4 cellular contexts compared by ENCODE assay signal in the genomic region with DNA sequence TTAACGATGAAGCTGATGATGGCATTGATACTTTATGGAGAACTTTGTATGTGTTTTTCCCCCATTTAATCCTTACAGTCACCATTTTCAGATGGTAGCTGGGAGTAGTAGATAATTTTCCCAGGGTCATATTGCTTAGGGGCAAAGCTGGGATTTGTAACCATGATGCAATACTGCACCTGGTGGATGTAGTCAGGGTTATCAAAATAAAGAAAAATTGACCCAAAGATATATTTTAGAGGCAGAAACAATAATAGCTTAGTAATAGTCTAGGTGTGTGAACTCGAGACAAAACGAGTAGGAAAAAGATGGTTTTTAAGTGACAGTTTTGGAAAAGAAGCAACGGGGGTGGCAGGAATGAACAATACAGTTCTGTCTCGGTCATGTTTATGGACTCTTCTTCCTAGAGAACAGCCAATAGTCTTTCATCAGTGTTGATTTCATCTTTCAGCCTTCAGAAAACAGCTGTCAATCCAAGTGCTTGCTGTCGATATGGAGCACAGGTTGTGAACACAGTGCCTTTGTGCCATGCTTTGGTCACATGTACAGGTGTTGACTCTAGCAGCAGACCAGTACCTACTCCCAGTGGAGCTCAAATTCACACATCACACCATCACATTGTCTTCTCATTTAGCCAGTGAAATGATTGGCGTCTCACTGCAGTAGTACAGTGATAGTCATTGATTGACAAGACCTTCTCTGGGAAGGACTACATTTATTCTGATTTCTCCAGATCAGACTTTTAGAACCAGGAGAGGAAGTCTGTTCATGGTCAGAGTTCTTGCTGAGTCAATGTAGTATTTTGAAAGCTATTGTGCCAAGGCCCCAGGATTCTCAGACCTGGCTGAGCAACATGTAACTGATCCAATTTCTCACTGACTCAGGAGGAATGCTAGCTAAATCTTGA.
TF ChIP-seq lines count a peak whose summit lies in the region.

No MANE protein-coding gene starts in this region.

TF ChIP-seq in A549, 52 proteins besides CTCF, POLR2A, EP300 and RAD21:
- no peak for TF ChIP-seq HOXB13 (CRISPR knock-in tag; IDR thresholded peaks at IDR 0.05; ENCODE audit: low read depth)
- TF ChIP-seq, protein P1, sequence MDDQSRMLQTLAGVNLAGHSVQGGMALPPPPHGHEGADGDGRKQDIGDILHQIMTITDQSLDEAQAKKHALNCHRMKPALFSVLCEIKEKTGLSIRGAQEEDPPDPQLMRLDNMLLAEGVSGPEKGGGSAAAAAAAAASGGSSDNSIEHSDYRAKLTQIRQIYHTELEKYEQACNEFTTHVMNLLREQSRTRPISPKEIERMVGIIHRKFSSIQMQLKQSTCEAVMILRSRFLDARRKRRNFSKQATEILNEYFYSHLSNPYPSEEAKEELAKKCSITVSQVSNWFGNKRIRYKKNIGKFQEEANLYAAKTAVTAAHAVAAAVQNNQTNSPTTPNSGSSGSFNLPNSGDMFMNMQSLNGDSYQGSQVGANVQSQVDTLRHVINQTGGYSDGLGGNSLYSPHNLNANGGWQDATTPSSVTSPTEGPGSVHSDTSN (IDR thresholded peaks at IDR 0.05): no peak
- no peak for TF ChIP-seq HDAC2 (IDR thresholded peaks at IDR 0.05)
- TF ChIP-seq E2F6 (IDR thresholded peaks at IDR 0.05; ENCODE audit: borderline replicate concordance, low read depth): no peak
- no peak for TF ChIP-seq CHD2 (IDR thresholded peaks at IDR 0.05; ENCODE audit: low read length, partially characterized antibody)

TF ChIP-seq in IMR-90, 13 proteins besides CTCF, POLR2A, EP300 and RAD21:
- TF ChIP-seq RCOR1 (IDR thresholded peaks at IDR 0.05; ENCODE audit: insufficient replicate concordance, low read length): no peak
- TF ChIP-seq BHLHE40 (IDR thresholded peaks at IDR 0.05; ENCODE audit: low read depth, low read length): no peak
- TF ChIP-seq FOS (IDR thresholded peaks at IDR 0.05; ENCODE audit: low read depth, low read length): no peak
- no peak for TF ChIP-seq CHD1 (IDR thresholded peaks at IDR 0.05; ENCODE audit: low read depth, low read length)
- 0 out of 2 replicates have a peak, but pooled peaks have one; percentile 33 for TF ChIP-seq CEBPB (IDR thresholded peaks at IDR 0.05; ENCODE audit: low read depth, low read length)
- no peak for TF ChIP-seq ELK1 (IDR thresholded peaks at IDR 0.05; ENCODE audit: borderline replicate concordance, low read depth, low read length)
- TF ChIP-seq SMC3 (IDR thresholded peaks at IDR 0.05; ENCODE audit: low read depth, low read length): no peak
- TF ChIP-seq RFX5 (IDR thresholded peaks at IDR 0.05; ENCODE audit: low read depth, low read length): no peak
- TF ChIP-seq USF2 (IDR thresholded peaks at IDR 0.05; ENCODE audit: low read depth, low read length): no peak
- no peak for TF ChIP-seq MAFK (IDR thresholded peaks at IDR 0.05; ENCODE audit: low read depth, low read length)
- TF ChIP-seq MAZ (IDR thresholded peaks at IDR 0.05; ENCODE audit: borderline replicate concordance, low read depth, low read length): no peak
- peak; percentile 49; the same call in 1 of the 2 replicates for TF ChIP-seq NFE2L2 (IDR thresholded peaks at IDR 0.05; ENCODE audit: low read depth, low read length)
- TF ChIP-seq MXI1 (IDR thresholded peaks at IDR 0.05; ENCODE audit: borderline replicate concordance, low read depth, low read length): no peak

TF ChIP-seq in GM12878, 131 proteins besides CTCF, POLR2A, EP300 and RAD21:
- TF ChIP-seq, protein P2, sequence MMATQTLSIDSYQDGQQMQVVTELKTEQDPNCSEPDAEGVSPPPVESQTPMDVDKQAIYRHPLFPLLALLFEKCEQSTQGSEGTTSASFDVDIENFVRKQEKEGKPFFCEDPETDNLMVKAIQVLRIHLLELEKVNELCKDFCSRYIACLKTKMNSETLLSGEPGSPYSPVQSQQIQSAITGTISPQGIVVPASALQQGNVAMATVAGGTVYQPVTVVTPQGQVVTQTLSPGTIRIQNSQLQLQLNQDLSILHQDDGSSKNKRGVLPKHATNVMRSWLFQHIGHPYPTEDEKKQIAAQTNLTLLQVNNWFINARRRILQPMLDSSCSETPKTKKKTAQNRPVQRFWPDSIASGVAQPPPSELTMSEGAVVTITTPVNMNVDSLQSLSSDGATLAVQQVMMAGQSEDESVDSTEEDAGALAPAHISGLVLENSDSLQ (IDR thresholded peaks at IDR 0.05): peak; percentile 29; the same call in 1 of the 2 replicates
- TF ChIP-seq, protein P3, sequence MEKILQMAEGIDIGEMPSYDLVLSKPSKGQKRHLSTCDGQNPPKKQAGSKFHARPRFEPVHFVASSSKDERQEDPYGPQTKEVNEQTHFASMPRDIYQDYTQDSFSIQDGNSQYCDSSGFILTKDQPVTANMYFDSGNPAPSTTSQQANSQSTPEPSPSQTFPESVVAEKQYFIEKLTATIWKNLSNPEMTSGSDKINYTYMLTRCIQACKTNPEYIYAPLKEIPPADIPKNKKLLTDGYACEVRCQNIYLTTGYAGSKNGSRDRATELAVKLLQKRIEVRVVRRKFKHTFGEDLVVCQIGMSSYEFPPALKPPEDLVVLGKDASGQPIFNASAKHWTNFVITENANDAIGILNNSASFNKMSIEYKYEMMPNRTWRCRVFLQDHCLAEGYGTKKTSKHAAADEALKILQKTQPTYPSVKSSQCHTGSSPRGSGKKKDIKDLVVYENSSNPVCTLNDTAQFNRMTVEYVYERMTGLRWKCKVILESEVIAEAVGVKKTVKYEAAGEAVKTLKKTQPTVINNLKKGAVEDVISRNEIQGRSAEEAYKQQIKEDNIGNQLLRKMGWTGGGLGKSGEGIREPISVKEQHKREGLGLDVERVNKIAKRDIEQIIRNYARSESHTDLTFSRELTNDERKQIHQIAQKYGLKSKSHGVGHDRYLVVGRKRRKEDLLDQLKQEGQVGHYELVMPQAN (conservative IDR thresholded peaks at IDR 0.05): no peak

TF ChIP-seq in HepG2, 621 proteins besides CTCF, POLR2A, EP300 and RAD21 (continues in another document):
- TF ChIP-seq, protein P4, sequence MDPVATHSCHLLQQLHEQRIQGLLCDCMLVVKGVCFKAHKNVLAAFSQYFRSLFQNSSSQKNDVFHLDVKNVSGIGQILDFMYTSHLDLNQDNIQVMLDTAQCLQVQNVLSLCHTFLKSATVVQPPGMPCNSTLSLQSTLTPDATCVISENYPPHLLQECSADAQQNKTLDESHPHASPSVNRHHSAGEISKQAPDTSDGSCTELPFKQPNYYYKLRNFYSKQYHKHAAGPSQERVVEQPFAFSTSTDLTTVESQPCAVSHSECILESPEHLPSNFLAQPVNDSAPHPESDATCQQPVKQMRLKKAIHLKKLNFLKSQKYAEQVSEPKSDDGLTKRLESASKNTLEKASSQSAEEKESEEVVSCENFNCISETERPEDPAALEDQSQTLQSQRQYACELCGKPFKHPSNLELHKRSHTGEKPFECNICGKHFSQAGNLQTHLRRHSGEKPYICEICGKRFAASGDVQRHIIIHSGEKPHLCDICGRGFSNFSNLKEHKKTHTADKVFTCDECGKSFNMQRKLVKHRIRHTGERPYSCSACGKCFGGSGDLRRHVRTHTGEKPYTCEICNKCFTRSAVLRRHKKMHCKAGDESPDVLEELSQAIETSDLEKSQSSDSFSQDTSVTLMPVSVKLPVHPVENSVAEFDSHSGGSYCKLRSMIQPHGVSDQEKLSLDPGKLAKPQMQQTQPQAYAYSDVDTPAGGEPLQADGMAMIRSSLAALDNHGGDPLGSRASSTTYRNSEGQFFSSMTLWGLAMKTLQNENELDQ (CRISPR knock-in tag; IDR thresholded peaks at IDR 0.05; ENCODE audit: borderline replicate concordance): no peak
- TF ChIP-seq, protein P5, sequence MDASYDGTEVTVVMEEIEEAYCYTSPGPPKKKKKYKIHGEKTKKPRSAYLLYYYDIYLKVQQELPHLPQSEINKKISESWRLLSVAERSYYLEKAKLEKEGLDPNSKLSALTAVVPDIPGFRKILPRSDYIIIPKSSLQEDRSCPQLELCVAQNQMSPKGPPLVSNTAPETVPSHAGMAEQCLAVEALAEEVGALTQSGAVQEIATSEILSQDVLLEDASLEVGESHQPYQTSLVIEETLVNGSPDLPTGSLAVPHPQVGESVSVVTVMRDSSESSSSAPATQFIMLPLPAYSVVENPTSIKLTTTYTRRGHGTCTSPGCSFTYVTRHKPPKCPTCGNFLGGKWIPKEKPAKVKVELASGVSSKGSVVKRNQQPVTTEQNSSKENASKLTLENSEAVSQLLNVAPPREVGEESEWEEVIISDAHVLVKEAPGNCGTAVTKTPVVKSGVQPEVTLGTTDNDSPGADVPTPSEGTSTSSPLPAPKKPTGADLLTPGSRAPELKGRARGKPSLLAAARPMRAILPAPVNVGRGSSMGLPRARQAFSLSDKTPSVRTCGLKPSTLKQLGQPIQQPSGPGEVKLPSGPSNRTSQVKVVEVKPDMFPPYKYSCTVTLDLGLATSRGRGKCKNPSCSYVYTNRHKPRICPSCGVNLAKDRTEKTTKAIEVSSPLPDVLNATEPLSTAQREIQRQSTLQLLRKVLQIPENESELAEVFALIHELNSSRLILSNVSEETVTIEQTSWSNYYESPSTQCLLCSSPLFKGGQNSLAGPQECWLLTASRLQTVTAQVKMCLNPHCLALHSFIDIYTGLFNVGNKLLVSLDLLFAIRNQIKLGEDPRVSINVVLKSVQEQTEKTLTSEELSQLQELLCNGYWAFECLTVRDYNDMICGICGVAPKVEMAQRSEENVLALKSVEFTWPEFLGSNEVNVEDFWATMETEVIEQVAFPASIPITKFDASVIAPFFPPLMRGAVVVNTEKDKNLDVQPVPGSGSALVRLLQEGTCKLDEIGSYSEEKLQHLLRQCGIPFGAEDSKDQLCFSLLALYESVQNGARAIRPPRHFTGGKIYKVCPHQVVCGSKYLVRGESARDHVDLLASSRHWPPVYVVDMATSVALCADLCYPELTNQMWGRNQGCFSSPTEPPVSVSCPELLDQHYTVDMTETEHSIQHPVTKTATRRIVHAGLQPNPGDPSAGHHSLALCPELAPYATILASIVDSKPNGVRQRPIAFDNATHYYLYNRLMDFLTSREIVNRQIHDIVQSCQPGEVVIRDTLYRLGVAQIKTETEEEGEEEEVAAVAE (CRISPR knock-in tag; IDR thresholded peaks at IDR 0.05; ENCODE audit: borderline replicate concordance): peak; percentile 86; the same call in 1 of the 2 replicates
- TF ChIP-seq NCOR1 (IDR thresholded peaks at IDR 0.05; ENCODE audit: borderline replicate concordance, low read length) (0 out of 2 replicates have a peak, but pooled peaks have one; percentile 21), SPEN (CRISPR knock-in tag; IDR thresholded peaks at IDR 0.05; ENCODE audit: low read depth) (peak; percentile 89), TOPORS (CRISPR knock-in tag; IDR thresholded peaks at IDR 0.05) (peak; percentile 47; the same call in 1 of the 2 replicates), ZNF775 (CRISPR knock-in tag; IDR thresholded peaks at IDR 0.05; ENCODE audit: borderline replicate concordance) (peak; percentile 97), U2AF1 (optimal IDR thresholded peaks at IDR 0.05; ENCODE audit: low read depth, low read length) (no peak), SOX6 (IDR thresholded peaks at IDR 0.05) (no peak), SOX6 (CRISPR knock-in tag; IDR thresholded peaks at IDR 0.05) (peak; percentile 100), ZNF781 (CRISPR knock-in tag; IDR thresholded peaks at IDR 0.05; ENCODE audit: borderline replicate concordance, not compliant biosample characterization) (peak; percentile 52), ZNF337 (CRISPR knock-in tag; IDR thresholded peaks at IDR 0.05; ENCODE audit: borderline replicate concordance, low read depth) (0 out of 2 replicates have a peak, but pooled peaks have one; percentile 69), ZNF260 (CRISPR knock-in tag; IDR thresholded peaks at IDR 0.05; ENCODE audit: borderline replicate concordance, low read depth) (no peak), ZFP37 (CRISPR knock-in tag; IDR thresholded peaks at IDR 0.05; ENCODE audit: borderline replicate concordance) (peak; percentile 90), SKI (IDR thresholded peaks at IDR 0.05; ENCODE audit: partially characterized antibody) (peak; percentile 56), STAT5B (CRISPR knock-in tag; IDR thresholded peaks at IDR 0.05) (no peak), CREB1 (IDR thresholded peaks at IDR 0.05) (0 out of 2 replicates have a peak, but pooled peaks have one; percentile 9), CREB1 (CRISPR knock-in tag; IDR thresholded peaks at IDR 0.05) (no peak; the same call in 1 of the 2 replicates), NFE2 (CRISPR knock-in tag; IDR thresholded peaks at IDR 0.05) (no peak), ZNF276 (CRISPR knock-in tag; IDR thresholded peaks at IDR 0.05; ENCODE audit: low read depth) (peak; percentile 62; the same call in 1 of the 2 replicates)
- TF ChIP-seq, protein P6, sequence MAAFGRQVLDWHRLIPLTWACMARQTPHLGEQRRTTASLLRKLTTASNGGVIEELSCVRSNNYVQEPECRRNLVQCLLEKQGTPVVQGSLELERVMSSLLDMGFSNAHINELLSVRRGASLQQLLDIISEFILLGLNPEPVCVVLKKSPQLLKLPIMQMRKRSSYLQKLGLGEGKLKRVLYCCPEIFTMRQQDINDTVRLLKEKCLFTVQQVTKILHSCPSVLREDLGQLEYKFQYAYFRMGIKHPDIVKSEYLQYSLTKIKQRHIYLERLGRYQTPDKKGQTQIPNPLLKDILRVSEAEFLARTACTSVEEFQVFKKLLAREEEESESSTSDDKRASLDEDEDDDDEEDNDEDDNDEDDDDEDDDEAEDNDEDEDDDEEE (CRISPR knock-in tag; IDR thresholded peaks at IDR 0.05): 0 out of 2 replicates have a peak, but pooled peaks have one; percentile 67
- TF ChIP-seq, protein P7, sequence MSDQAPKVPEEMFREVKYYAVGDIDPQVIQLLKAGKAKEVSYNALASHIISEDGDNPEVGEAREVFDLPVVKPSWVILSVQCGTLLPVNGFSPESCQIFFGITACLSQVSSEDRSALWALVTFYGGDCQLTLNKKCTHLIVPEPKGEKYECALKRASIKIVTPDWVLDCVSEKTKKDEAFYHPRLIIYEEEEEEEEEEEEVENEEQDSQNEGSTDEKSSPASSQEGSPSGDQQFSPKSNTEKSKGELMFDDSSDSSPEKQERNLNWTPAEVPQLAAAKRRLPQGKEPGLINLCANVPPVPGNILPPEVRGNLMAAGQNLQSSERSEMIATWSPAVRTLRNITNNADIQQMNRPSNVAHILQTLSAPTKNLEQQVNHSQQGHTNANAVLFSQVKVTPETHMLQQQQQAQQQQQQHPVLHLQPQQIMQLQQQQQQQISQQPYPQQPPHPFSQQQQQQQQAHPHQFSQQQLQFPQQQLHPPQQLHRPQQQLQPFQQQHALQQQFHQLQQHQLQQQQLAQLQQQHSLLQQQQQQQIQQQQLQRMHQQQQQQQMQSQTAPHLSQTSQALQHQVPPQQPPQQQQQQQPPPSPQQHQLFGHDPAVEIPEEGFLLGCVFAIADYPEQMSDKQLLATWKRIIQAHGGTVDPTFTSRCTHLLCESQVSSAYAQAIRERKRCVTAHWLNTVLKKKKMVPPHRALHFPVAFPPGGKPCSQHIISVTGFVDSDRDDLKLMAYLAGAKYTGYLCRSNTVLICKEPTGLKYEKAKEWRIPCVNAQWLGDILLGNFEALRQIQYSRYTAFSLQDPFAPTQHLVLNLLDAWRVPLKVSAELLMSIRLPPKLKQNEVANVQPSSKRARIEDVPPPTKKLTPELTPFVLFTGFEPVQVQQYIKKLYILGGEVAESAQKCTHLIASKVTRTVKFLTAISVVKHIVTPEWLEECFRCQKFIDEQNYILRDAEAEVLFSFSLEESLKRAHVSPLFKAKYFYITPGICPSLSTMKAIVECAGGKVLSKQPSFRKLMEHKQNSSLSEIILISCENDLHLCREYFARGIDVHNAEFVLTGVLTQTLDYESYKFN (CRISPR knock-in tag; conservative IDR thresholded peaks at IDR 0.05): peak; percentile 93
